Comparison of ENCODE assay signal across 22 cellular contexts in genomic region chr16:51759329-51759728, GRCh38.
DNase-seq lines count a peak whose midpoint lies in the region; ATAC-seq, FAIRE-seq and TF ChIP-seq lines count a peak whose summit lies in the region.
"Had no signal": no experiment of that assay in that cellular context is flagged by ENCODE, and none has a peak within 500 bp of the region (broad histone marks: within the 10 kb centered on the region; RNA-seq: fewer than 3 reads in every experiment).

No MANE protein-coding gene starts in this region.

- TF ChIP-seq RAD21 in H1 (IDR thresholded peaks at IDR 0.05 in 1 of 2, conservative IDR thresholded peaks at IDR 0.05 in 1 of 2; ENCODE audit: low read depth in 2 of 2, low read length in 2 of 2), result no peak

- H3K27me3 ChIP-seq in H1 (replicated peaks in 1 of 4; ENCODE audit: control insufficient read depth in 3 of 4, extremely low read depth in 1 of 4, insufficient read depth in 3 of 4, low read length in 3 of 4), result peaks cover 0 to 2% (median 0%) of the 10 kb centered on the region in 4 experiments; a peak in 2 of 7 replicates
- H3K27me3 ChIP-seq in thyroid gland, result no peaks in the 10 kb centered on the region

- H3K4me1 ChIP-seq in H1 (replicated peaks in 1 of 4; ENCODE audit: control insufficient read depth in 3 of 4, insufficient read depth in 4 of 4, low read length in 3 of 4) (peaks cover 2 to 22% (median 14%) of the 10 kb centered on the region in 4 experiments; a peak in 6 of 7 replicates), thyroid gland (peaks cover 33 to 44% of the 10 kb centered on the region in 2 donors)

- H3K79me1 ChIP-seq in H1 (ENCODE audit: low read depth, low read length), result no peaks in the 10 kb centered on the region

- H2BK12ac ChIP-seq in H1 (ENCODE audit: low read depth, low read length), result no peak overlapping the region

- H2AK5ac ChIP-seq in H1 (ENCODE audit: low read depth, low read length), result no peak overlapping the region

- no peak overlapping the region for H3K4ac ChIP-seq in H1 (replicated peaks; ENCODE audit: insufficient read length, low read depth, low read length)

- H3K4me3 ChIP-seq in H1 (ENCODE audit: extremely low read depth in 1 of 4, insufficient read depth in 2 of 4, low read depth in 3 of 4, low read length in 4 of 4) (no peak overlapping the region), thyroid gland (replicated peaks in 1 of 3) (no peak overlapping the region)

- no peak overlapping the region for H3K4me2 ChIP-seq in H1 (ENCODE audit: insufficient read depth in 1 of 2, low read depth in 2 of 2, low read length in 2 of 2)

- no peak overlapping the region for H2BK20ac ChIP-seq in H1 (ENCODE audit: low read length)

- H4K20me1 ChIP-seq in H1 (replicated peaks in 1 of 2; ENCODE audit: control insufficient read depth in 1 of 2, insufficient read depth in 2 of 2, low read length in 2 of 2), result no peaks in the 10 kb centered on the region

- H3K36me3 ChIP-seq in H1 (ENCODE audit: control insufficient read depth in 2 of 4, insufficient read depth in 4 of 4, low read length in 3 of 4) (no peaks in the 10 kb centered on the region), thyroid gland (no peaks in the 10 kb centered on the region)

- H2AFZ ChIP-seq in H1 (ENCODE audit: low read length), result peak overlapping the region; percentile 26; the same call in 1 of the 2 replicates

- no peak overlapping the region for H2BK120ac ChIP-seq in H1 (replicated peaks; ENCODE audit: low read depth, low read length)

- DNase-seq in NCI-H1092 treated with DMSO at 0.1 percent for 48 hours (lab: John Stamatoyannopoulos, UW), result peak; percentile 42
- DNase-seq in NCI-H1092 (lab: John Stamatoyannopoulos, UW), result no peak
- DNase-seq in NCI-H82 treated with DMSO at 0.1 percent for 48 hours (lab: John Stamatoyannopoulos, UW; ENCODE audit: unreplicated experiment), result peak; percentile 70
- DNase-seq in H1 (ENCODE audit: low read depth in 1 of 2, low spot score in 2 of 2), result no peak
- peak; percentile 47 to 53 for DNase-seq in thyroid gland
- DNase-seq: CD4-positive, CD25-positive, alpha-beta regulatory T cell; COR-L47; DMS153; GF-D8; HCEC 1CT; IMR-90; NCI-H146; NCI-H2029 treated with DMSO at 0.1 percent for 48 hours; NCI-H2171; NCI-H526; T-helper 17 cell had no signal

- TF ChIP-seq CTCF in H1 (IDR thresholded peaks at IDR 0.05; ENCODE audit: control extremely low read depth in 1 of 3, insufficient read depth in 1 of 3, low read depth in 1 of 3, low read length in 3 of 3) (no peak), thyroid gland (IDR thresholded peaks at IDR 0.05) (no peak)

- H3K56ac ChIP-seq in H1 (replicated peaks; ENCODE audit: insufficient read length, low read depth, low read length), result no peak overlapping the region

- no peak overlapping the region for H2BK5ac ChIP-seq in H1 (ENCODE audit: low read depth, low read length)

- CTCF ChIA-PET in H1 (lab: Charles Lee; ENCODE audit: partially characterized antibody), result interaction anchor here (1.9 kb wide), 1 partner anchor 404 kb away, joined by 4 read pairs; no protein-coding TSS in a partner anchor

- intact Hi-C loops in thyroid gland (cut with DNase I), result loop anchor here (5.0 kb wide), 1 partner anchor 607 kb away; the partner anchor contains the start of gene SALL1

- no peak for FAIRE-seq in H1 (lab: Jason Lieb, UNC)

- H3K27ac ChIP-seq in H1 (ENCODE audit: low read depth, low read length) (no peak overlapping the region), thyroid gland (peak overlapping the region; percentile 88 to 93 (median 90))
- H3K27ac ChIP-seq: 22Rv1, HL-60, RWPE1 had no signal

- no peak for TF ChIP-seq EP300 in H1 (IDR thresholded peaks at IDR 0.05; ENCODE audit: borderline replicate concordance in 1 of 2, low read depth in 2 of 2, low read length in 2 of 2)

- no peak overlapping the region for H4K91ac ChIP-seq in H1 (replicated peaks; ENCODE audit: insufficient read length, low read length)

- WGBS in H1 (ENCODE audit: extremely low coverage in 1 of 2, insufficient coverage in 1 of 2, insufficient read length in 1 of 2, insufficient replicate concordance in 2 of 2, low coverage in 1 of 2, low lambda C conversion rate in 2 of 2, missing lambda C conversion rate in 1 of 2), 2 experiments, result 70% methylated on average over 4 of the region's 4 CpGs; no CpG with 5 or more reads in 1 of the 2 experiments
- WGBS in thyroid gland, 2 donors, result 14 to 20% methylated on average over 4 of the region's 4 CpGs

- H3K23me2 ChIP-seq in H1 (ENCODE audit: low read depth, low read length), result no peaks in the 10 kb centered on the region

- no peak overlapping the region for H2BK15ac ChIP-seq in H1 (ENCODE audit: low read length)

- H3K23ac ChIP-seq in H1 (ENCODE audit: insufficient read length), result no peak overlapping the region

- H3K14ac ChIP-seq in H1 (ENCODE audit: insufficient read length), result no peak overlapping the region

- H3K9me3 ChIP-seq in H1 (ENCODE audit: insufficient read depth in 2 of 2, low read depth in 1 of 2, low read length in 1 of 2), result no peaks in the 10 kb centered on the region
- no peaks in the 10 kb centered on the region for H3K9me3 ChIP-seq in thyroid gland

- TF ChIP-seq POLR2A in H1 (IDR thresholded peaks at IDR 0.05; ENCODE audit: control extremely low read depth in 1 of 2, low read depth in 2 of 2, low read length in 2 of 2), result no peak
- peak in 1 of 2 donors; percentile 27 for TF ChIP-seq POLR2A in thyroid gland (IDR thresholded peaks at IDR 0.05)

- no peak overlapping the region for H4K5ac ChIP-seq in H1 (ENCODE audit: insufficient read length, low read depth, low read length)

- POLR2A ChIA-PET in H1 (lab: Charles Lee; ENCODE audit: partially characterized antibody), result no interaction called here

- H3K9ac ChIP-seq in H1 (replicated peaks in 1 of 4; ENCODE audit: extremely low read depth in 1 of 4, low read depth in 3 of 4, low read length in 3 of 4), result no peak overlapping the region

- H4K8ac ChIP-seq in H1 (ENCODE audit: extremely low read depth, insufficient read depth, low read length), result no peak overlapping the region

- no peaks in the 10 kb centered on the region for H3K79me2 ChIP-seq in H1 (ENCODE audit: control insufficient read depth in 1 of 2, insufficient read depth in 2 of 2, low read length in 2 of 2)

- H3K18ac ChIP-seq in H1 (ENCODE audit: extremely low read depth, low read length), result 0 out of 2 replicates have a peak overlapping the region, but pooled peaks have one; percentile 4

- ATAC-seq in HG03354 (IDR thresholded peaks at IDR 0.05; ENCODE audit: poor library complexity, severe bottlenecking, unreplicated experiment), result no peak
- no peak for ATAC-seq in HG03139 (IDR thresholded peaks at IDR 0.05; ENCODE audit: unreplicated experiment)
- ATAC-seq in GM21825 (IDR thresholded peaks at IDR 0.05; ENCODE audit: unreplicated experiment), result no peak
- ATAC-seq: T-helper 17 cell had no signal

TF ChIP-seq in H1, 55 proteins besides CTCF, POLR2A, EP300 and RAD21:
- TF ChIP-seq SUZ12 (IDR thresholded peaks at IDR 0.05; ENCODE audit: low read length) (no peak), CHD1 (IDR thresholded peaks at IDR 0.05; ENCODE audit: low read depth, low read length) (no peak), RBBP5 (IDR thresholded peaks at IDR 0.05; ENCODE audit: borderline replicate concordance, low read depth, low read length) (no peak), KDM4A (IDR thresholded peaks at IDR 0.05; ENCODE audit: low read depth, low read length, severe bottlenecking) (no peak), SIN3A (conservative IDR thresholded peaks at IDR 0.05 in 1 of 2, IDR thresholded peaks at IDR 0.05 in 1 of 2; ENCODE audit: low read depth in 1 of 2, low read length in 2 of 2) (no peak), USF2 (IDR thresholded peaks at IDR 0.05; ENCODE audit: low read length) (no peak), BRCA1 (IDR thresholded peaks at IDR 0.05; ENCODE audit: low read depth, low read length) (no peak), RNF2 (IDR thresholded peaks at IDR 0.05; ENCODE audit: borderline replicate concordance, low read depth, low read length, missing control alignments, poor library complexity, severe bottlenecking) (no peak), NANOG (IDR thresholded peaks at IDR 0.05; ENCODE audit: insufficient read depth, low read depth, low read length, poor library complexity, severe bottlenecking) (no peak)

Comparison
In these comparisons a context has a peak if more than half of its experiments do, and no peak if none do; other contexts are left out.
1. DNase-seq: peak in NCI-H1092 treated with DMSO at 0.1 percent for 48 hours (single experiment), NCI-H82 treated with DMSO at 0.1 percent for 48 hours (single experiment) and thyroid gland (2 of 2); none in NCI-H1092 (single experiment) and H1 (0 of 2).